ENCODE assay signal across 1 cellular context in the genomic region with DNA sequence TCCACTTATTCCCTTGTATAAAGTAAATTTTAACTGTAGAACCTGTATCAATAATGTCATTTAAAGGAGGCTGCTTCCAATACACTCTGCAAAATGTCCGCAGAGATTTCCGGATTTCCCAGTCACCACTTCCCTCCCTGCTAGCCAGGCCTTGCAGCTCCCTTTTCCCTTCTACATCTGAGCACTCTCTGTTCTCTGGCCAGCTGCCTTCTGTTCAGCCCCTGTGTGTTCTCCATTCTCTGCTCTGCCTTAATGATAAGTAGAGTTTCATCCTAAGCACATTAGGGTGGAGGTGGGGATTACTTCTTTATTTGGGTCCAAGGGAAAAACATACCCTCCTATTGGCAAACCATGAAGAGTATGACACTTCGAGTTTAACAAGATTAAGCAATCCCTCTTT.
TF ChIP-seq lines count a peak whose summit lies in the region.

No MANE protein-coding gene starts in this region.

TF ChIP-seq in GM23338, 12 proteins besides CTCF, POLR2A, EP300 and RAD21 (continued from another document):
- TF ChIP-seq, protein P1, sequence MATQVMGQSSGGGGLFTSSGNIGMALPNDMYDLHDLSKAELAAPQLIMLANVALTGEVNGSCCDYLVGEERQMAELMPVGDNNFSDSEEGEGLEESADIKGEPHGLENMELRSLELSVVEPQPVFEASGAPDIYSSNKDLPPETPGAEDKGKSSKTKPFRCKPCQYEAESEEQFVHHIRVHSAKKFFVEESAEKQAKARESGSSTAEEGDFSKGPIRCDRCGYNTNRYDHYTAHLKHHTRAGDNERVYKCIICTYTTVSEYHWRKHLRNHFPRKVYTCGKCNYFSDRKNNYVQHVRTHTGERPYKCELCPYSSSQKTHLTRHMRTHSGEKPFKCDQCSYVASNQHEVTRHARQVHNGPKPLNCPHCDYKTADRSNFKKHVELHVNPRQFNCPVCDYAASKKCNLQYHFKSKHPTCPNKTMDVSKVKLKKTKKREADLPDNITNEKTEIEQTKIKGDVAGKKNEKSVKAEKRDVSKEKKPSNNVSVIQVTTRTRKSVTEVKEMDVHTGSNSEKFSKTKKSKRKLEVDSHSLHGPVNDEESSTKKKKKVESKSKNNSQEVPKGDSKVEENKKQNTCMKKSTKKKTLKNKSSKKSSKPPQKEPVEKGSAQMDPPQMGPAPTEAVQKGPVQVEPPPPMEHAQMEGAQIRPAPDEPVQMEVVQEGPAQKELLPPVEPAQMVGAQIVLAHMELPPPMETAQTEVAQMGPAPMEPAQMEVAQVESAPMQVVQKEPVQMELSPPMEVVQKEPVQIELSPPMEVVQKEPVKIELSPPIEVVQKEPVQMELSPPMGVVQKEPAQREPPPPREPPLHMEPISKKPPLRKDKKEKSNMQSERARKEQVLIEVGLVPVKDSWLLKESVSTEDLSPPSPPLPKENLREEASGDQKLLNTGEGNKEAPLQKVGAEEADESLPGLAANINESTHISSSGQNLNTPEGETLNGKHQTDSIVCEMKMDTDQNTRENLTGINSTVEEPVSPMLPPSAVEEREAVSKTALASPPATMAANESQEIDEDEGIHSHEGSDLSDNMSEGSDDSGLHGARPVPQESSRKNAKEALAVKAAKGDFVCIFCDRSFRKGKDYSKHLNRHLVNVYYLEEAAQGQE (IDR thresholded peaks at IDR 0.05; ENCODE audit: unreplicated experiment) = no peak
- TF ChIP-seq JUNB (IDR thresholded peaks at IDR 0.05; ENCODE audit: unreplicated experiment) (no peak), STAT1 (IDR thresholded peaks at IDR 0.05; ENCODE audit: unreplicated experiment) (no peak), POLR2AphosphoS5 (IDR thresholded peaks at IDR 0.05; ENCODE audit: low read depth) (no peak), EZH2phosphoT487 (IDR thresholded peaks at IDR 0.05; ENCODE audit: unreplicated experiment) (no peak), NANOG (IDR thresholded peaks at IDR 0.05; ENCODE audit: borderline replicate concordance) (no peak)
- TF ChIP-seq, protein P2, sequence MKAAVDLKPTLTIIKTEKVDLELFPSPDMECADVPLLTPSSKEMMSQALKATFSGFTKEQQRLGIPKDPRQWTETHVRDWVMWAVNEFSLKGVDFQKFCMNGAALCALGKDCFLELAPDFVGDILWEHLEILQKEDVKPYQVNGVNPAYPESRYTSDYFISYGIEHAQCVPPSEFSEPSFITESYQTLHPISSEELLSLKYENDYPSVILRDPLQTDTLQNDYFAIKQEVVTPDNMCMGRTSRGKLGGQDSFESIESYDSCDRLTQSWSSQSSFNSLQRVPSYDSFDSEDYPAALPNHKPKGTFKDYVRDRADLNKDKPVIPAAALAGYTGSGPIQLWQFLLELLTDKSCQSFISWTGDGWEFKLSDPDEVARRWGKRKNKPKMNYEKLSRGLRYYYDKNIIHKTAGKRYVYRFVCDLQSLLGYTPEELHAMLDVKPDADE (IDR thresholded peaks at IDR 0.05) = no peak
